Comparison of ENCODE assay signal across 11 cellular contexts in the genomic region with DNA sequence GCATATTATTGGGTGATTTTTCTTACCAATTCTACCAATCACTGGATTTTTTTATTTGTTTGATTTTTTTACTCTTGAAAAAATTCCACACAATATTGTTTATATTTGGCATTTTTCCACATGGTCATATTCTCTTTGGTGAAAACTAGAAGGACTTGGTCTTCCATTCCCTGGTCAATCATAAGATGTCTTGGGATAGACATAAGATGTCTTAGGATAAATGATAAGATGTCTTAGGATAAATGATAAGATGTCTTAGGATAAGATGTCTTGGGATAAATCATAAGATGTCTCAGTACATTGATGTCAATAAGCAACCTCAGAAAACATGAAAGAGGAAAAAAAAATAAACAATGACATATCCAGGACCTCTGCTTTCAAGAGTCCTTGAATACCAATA.
"Had no signal": no experiment of that assay in that cellular context is flagged by ENCODE, and none has a peak within 500 bp of the region (broad histone marks: within the 10 kb centered on the region; RNA-seq: fewer than 3 reads in every experiment).

No MANE protein-coding gene starts in this region.

- H3K4me1 ChIP-seq: HAP-1 had no signal

- H3K9me3 ChIP-seq: HAP-1 had no signal

- FAIRE-seq: H1, H54 had no signal

- H3K36me3 ChIP-seq: HAP-1 had no signal

- ATAC-seq: GM23338, HCT116 had no signal

- H3K4me3 ChIP-seq: GM23248, GM23338, HAP-1 had no signal

- H3K27ac ChIP-seq: GM23248 had no signal

- H3K4me2 ChIP-seq: GM23338 had no signal

- H2AFZ ChIP-seq: GM23248, GM23338 had no signal

- DNase-seq: GM23248, GOT3, H7, H9, HCEC 1CT, HFFc6 had no signal

- H3K9ac ChIP-seq: GM23248 had no signal
